In the genomic region with DNA sequence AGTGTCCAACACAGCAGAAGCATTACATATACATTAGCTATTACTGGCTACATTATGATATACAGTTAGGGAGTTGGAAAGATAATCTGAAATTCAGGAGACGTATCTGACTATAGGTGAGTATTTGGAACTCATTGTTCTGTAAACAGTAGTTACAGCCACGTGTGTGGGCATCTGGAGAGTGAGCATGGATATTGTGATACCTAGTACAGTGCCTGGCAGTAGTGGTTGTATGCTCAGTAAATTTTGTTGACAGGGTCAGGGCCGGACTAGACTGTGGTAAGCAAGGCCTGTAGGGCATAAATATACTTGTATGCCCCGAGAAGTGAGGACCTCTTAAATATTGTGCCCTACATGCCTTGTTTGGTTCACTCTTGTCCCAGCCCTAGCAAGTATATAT, we compare ENCODE assay signal across 27 cellular contexts. TPM values are rescaled to one million over a fixed set of nuclear protein-coding genes. Genes with fewer than 3 reads are reported as not detected.
DNase-seq lines count a peak whose midpoint lies in the region; ATAC-seq and TF ChIP-seq lines count a peak whose summit lies in the region.
"Had no signal": no experiment of that assay in that cellular context is flagged by ENCODE, and none has a peak within 500 bp of the region (broad histone marks: within the 10 kb centered on the region; RNA-seq: fewer than 3 reads in every experiment).

No MANE protein-coding gene starts in this region.

- BruUV-seq in OCI-LY7 (replicated peaks; lab: Mats Ljungman, UMichigan) = no TSS peak

- no peak overlapping the region for H3K27ac Mint-ChIP-seq in activated naive CD4-positive, alpha-beta T cell treated with anti-CD3 and anti-CD28 coated beads, Interleukin-2, amount 10 ng/mL, durations not matched to agents 7 days and 5 days
- H3K27ac Mint-ChIP-seq: CD14-positive monocyte; CD4-positive, alpha-beta memory T cell; CD4-positive, CD25-positive, alpha-beta regulatory T cell had no signal

- no peak overlapping the region for H3K4me3 Mint-ChIP-seq in activated naive CD4-positive, alpha-beta T cell treated with anti-CD3 and anti-CD28 coated beads, Interleukin-2, amount 10 ng/mL, durations not matched to agents 7 days and 5 days
- H3K4me3 Mint-ChIP-seq: CD14-positive monocyte; CD4-positive, alpha-beta memory T cell; CD4-positive, CD25-positive, alpha-beta regulatory T cell; CD8-positive, alpha-beta memory T cell had no signal

- no peaks in the 10 kb centered on the region for H3K79me1 ChIP-seq in trophoblast cell (ENCODE audit: low read length)

- no peaks in the 10 kb centered on the region for H3K36me3 Mint-ChIP-seq in activated naive CD4-positive, alpha-beta T cell treated with anti-CD3 and anti-CD28 coated beads, Interleukin-2, amount 10 ng/mL, durations not matched to agents 7 days and 5 days
- H3K36me3 Mint-ChIP-seq: CD14-positive monocyte; CD4-positive, alpha-beta memory T cell; CD4-positive, CD25-positive, alpha-beta regulatory T cell; CD8-positive, alpha-beta memory T cell had no signal

- H3K9me3 ChIP-seq in Karpas-422 (ENCODE audit: low read length) = no peaks in the 10 kb centered on the region; the same call in none of the 2 replicates
- H3K9me3 ChIP-seq in OCI-LY7 (ENCODE audit: low read length) = no peaks in the 10 kb centered on the region
- no peaks in the 10 kb centered on the region for H3K9me3 ChIP-seq in right lobe of liver
- H3K9me3 ChIP-seq in trophoblast cell (ENCODE audit: insufficient read depth, low read depth, low read length) = no peaks in the 10 kb centered on the region
- H3K9me3 ChIP-seq: BE2C, BLaER1 had no signal

- peak; percentile 12 for TF ChIP-seq POLR2A in right lobe of liver (IDR thresholded peaks at IDR 0.05)

- H3K4me2 ChIP-seq in Karpas-422 (ENCODE audit: low read depth, low read length, poor library complexity, severe bottlenecking) = no peak overlapping the region
- H3K4me2 ChIP-seq in OCI-LY7 (ENCODE audit: low read length) = no peak overlapping the region
- H3K4me2 ChIP-seq in trophoblast cell (ENCODE audit: low read length) = no peak overlapping the region
- H3K4me2 ChIP-seq: BLaER1 had no signal

- no peak overlapping the region for H3K23ac ChIP-seq in trophoblast cell (ENCODE audit: low read length)

- no peak overlapping the region for H2AFZ ChIP-seq in Karpas-422 (ENCODE audit: low read length)
- 0 out of 2 replicates have a peak overlapping the region, but pooled peaks have one; percentile 19 for H2AFZ ChIP-seq in OCI-LY7 (ENCODE audit: low read length)
- no peak overlapping the region for H2AFZ ChIP-seq in trophoblast cell (ENCODE audit: insufficient read depth, low read length, poor library complexity)

- H3K4ac ChIP-seq in trophoblast cell (ENCODE audit: low read depth, low read length) = no peak overlapping the region

- 31% methylated on average over 4 of the region's 4 CpGs for WGBS in right lobe of liver (ENCODE audit: insufficient coverage, low coverage, low lambda C conversion rate, missing lambda C conversion rate)
- WGBS in trophoblast cell (ENCODE audit: extremely low coverage, insufficient coverage, insufficient read length) = no CpG with 5 or more reads among the region's 4 CpGs

- H4K12ac ChIP-seq in trophoblast cell (ENCODE audit: low read depth, low read length) = no peak overlapping the region

- H3K27me3 Mint-ChIP-seq in activated naive CD4-positive, alpha-beta T cell treated with anti-CD3 and anti-CD28 coated beads, Interleukin-2, amount 10 ng/mL, durations not matched to agents 7 days and 5 days = no peaks in the 10 kb centered on the region
- H3K27me3 Mint-ChIP-seq: CD4-positive, alpha-beta memory T cell; CD4-positive, CD25-positive, alpha-beta regulatory T cell had no signal

- H3K27me3 ChIP-seq in Karpas-422 (ENCODE audit: low read length) (no peaks in the 10 kb centered on the region), right lobe of liver (no peaks in the 10 kb centered on the region), trophoblast cell (ENCODE audit: insufficient read depth, low read length) (no peaks in the 10 kb centered on the region)
- H3K27me3 ChIP-seq: BE2C had no signal

- H3K36me3 ChIP-seq in Karpas-422 (ENCODE audit: insufficient read depth, low read length) (no peaks in the 10 kb centered on the region), OCI-LY7 (ENCODE audit: insufficient read depth, low read length) (no peaks in the 10 kb centered on the region), right lobe of liver (peaks cover 0 to 14% (median 2%) of the 10 kb centered on the region in 4 donors), trophoblast cell (ENCODE audit: control insufficient read depth in 1 of 2, insufficient read depth in 2 of 2, low read length in 2 of 2) (no peaks in the 10 kb centered on the region)
- H3K36me3 ChIP-seq: BE2C, BLaER1 had no signal

- POLR2A ChIA-PET in OCI-LY7 (lab: Charles Lee) = interaction anchor here (0.7 kb wide), 1 partner anchor 1296 kb away, joined by 3 read pairs; no protein-coding TSS in a partner anchor

- H3K27ac ChIP-seq in Karpas-422 (ENCODE audit: low read length) = no peak overlapping the region
- no peak overlapping the region for H3K27ac ChIP-seq in OCI-LY7 (ENCODE audit: low read depth, low read length, poor library complexity, severe bottlenecking)
- H3K27ac ChIP-seq in right lobe of liver = peak overlapping the region in 2 of 3 donors; percentile 65 to 68
- no peak overlapping the region for H3K27ac ChIP-seq in trophoblast cell (ENCODE audit: low read depth, low read length)
- H3K27ac ChIP-seq: BLaER1 had no signal

- no peaks in the 10 kb centered on the region for H3K79me2 ChIP-seq in Karpas-422 (ENCODE audit: low read length)
- H3K79me2 ChIP-seq in OCI-LY7 (ENCODE audit: insufficient read depth, low read depth, low read length) = no peaks in the 10 kb centered on the region
- H3K79me2 ChIP-seq in trophoblast cell (ENCODE audit: control insufficient read depth, insufficient read depth, low read length, poor library complexity) = no peaks in the 10 kb centered on the region

- H3K4me3 ChIP-seq in Karpas-422 (ENCODE audit: low read length) = peak overlapping the region; percentile 19; the same call in 1 of the 2 replicates
- no peak overlapping the region for H3K4me3 ChIP-seq in OCI-LY7 (ENCODE audit: low read depth, low read length, poor library complexity, severe bottlenecking)
- H3K4me3 ChIP-seq in right lobe of liver = peak overlapping the region in 2 of 3 donors; percentile 42 to 54
- H3K4me3 ChIP-seq in trophoblast cell (ENCODE audit: low read depth, low read length) = no peak overlapping the region
- H3K4me3 ChIP-seq: BLaER1, GM12878 had no signal

- CTCF ChIA-PET in OCI-LY7 (lab: Charles Lee; ENCODE audit: unreplicated experiment) = no interaction called here
- CTCF ChIA-PET in activated naive CD4-positive, alpha-beta T cell treated with anti-CD3 and anti-CD28 coated beads, Interleukin-2, amount 10 ng/mL, durations not matched to agents 7 days and 5 days (lab: Charles Lee) = no interaction called here

- no peak overlapping the region for H4K8ac ChIP-seq in trophoblast cell (ENCODE audit: low read depth, low read length)

- no peak overlapping the region for H2BK12ac ChIP-seq in trophoblast cell (ENCODE audit: low read length)

- H3K4me1 ChIP-seq in Karpas-422 (ENCODE audit: low read length) = peaks cover 25% of the 10 kb centered on the region
- no peaks in the 10 kb centered on the region for H3K4me1 ChIP-seq in OCI-LY7 (ENCODE audit: insufficient read depth, low read length, poor library complexity, severe bottlenecking)
- peaks cover 0 to 29% (median 0%) of the 10 kb centered on the region in 4 donors for H3K4me1 ChIP-seq in right lobe of liver
- H3K4me1 ChIP-seq in trophoblast cell (ENCODE audit: control insufficient read depth in 1 of 2, insufficient read depth in 2 of 2, low read length in 2 of 2) = no peaks in the 10 kb centered on the region
- H3K4me1 ChIP-seq: BE2C, BLaER1 had no signal

- DNase-seq in Karpas-422 (no peak), OCI-LY7 (ENCODE audit: low spot score) (no peak), right lobe of liver (peak in 1 of 3 donors; percentile 55), trophoblast cell (no peak)
- no peak for DNase-seq in activated naive CD4-positive, alpha-beta T cell treated with anti-CD3 and anti-CD28 coated beads, Interleukin-2, amount 10 ng/mL, durations not matched to agents 7 days and 5 days
- DNase-seq: 8988T; ACHN; BE2C; C1 segment of cervical spinal cord; CD4-positive, alpha-beta memory T cell; CD4-positive, CD25-positive, alpha-beta regulatory T cell; CD8-positive, alpha-beta memory T cell; COR-L47; DMS 273 treated with DMSO at 0.1 percent for 48 hours; DMS153; DMS53; DMS79; DND-41; EL; GDM1 had no signal

- intact Hi-C loops in OCI-LY7 (cut with micrococcal nuclease; ENCODE audit: unreplicated experiment) (no loop called here), right lobe of liver (cut with DNase I) (no loop called here)

- ATAC-seq in right lobe of liver = peak; percentile 51 to 89 (median 75)
- ATAC-seq: GM12878 had no signal

- no peaks in the 10 kb centered on the region for H3K9me2 ChIP-seq in Karpas-422 (replicated peaks; ENCODE audit: insufficient read depth, low read length)
- no peaks in the 10 kb centered on the region for H3K9me2 ChIP-seq in OCI-LY7 (ENCODE audit: insufficient read depth, low read length)

- H4K91ac ChIP-seq in trophoblast cell (ENCODE audit: low read depth, low read length) = no peak overlapping the region

- H3K4me1 Mint-ChIP-seq in activated naive CD4-positive, alpha-beta T cell treated with anti-CD3 and anti-CD28 coated beads, Interleukin-2, amount 10 ng/mL, durations not matched to agents 7 days and 5 days = no peaks in the 10 kb centered on the region
- H3K4me1 Mint-ChIP-seq: CD14-positive monocyte; CD4-positive, alpha-beta memory T cell; CD4-positive, CD25-positive, alpha-beta regulatory T cell; CD8-positive, alpha-beta memory T cell had no signal

- no peak overlapping the region for H3K18ac ChIP-seq in trophoblast cell (ENCODE audit: low read length)

- H4K20me1 ChIP-seq in Karpas-422 (ENCODE audit: insufficient read depth, low read depth, low read length) (no peaks in the 10 kb centered on the region), OCI-LY7 (ENCODE audit: insufficient read depth, low read length) (no peaks in the 10 kb centered on the region)
- H4K20me1 ChIP-seq: BLaER1 had no signal

- H2AK5ac ChIP-seq in trophoblast cell (ENCODE audit: low read length) = no peak overlapping the region

- H2BK5ac ChIP-seq in trophoblast cell (ENCODE audit: low read depth, low read length, poor library complexity) = no peak overlapping the region

- H3K9ac ChIP-seq in Karpas-422 (ENCODE audit: low read length) (no peak overlapping the region), trophoblast cell (ENCODE audit: low read length) (no peak overlapping the region)
- H3K9ac ChIP-seq: BLaER1 had no signal

- no peak overlapping the region for H3K14ac ChIP-seq in trophoblast cell (ENCODE audit: low read length)

- no peak overlapping the region for H2BK120ac ChIP-seq in trophoblast cell (ENCODE audit: insufficient read depth, low read length, poor library complexity)

- no peaks in the 10 kb centered on the region for H3K9me3 Mint-ChIP-seq in activated naive CD4-positive, alpha-beta T cell treated with anti-CD3 and anti-CD28 coated beads, Interleukin-2, amount 10 ng/mL, durations not matched to agents 7 days and 5 days
- H3K9me3 Mint-ChIP-seq: CD4-positive, alpha-beta memory T cell; CD4-positive, CD25-positive, alpha-beta regulatory T cell; CD8-positive, alpha-beta memory T cell had no signal

- TF ChIP-seq CTCF in OCI-LY7 (conservative IDR thresholded peaks at IDR 0.05; ENCODE audit: low read length) (no peak), right lobe of liver (IDR thresholded peaks at IDR 0.05) (no peak)

RNA-seq across cellular contexts. Expression of a gene that starts 2.9 kb away (rescaled TPM):
- not detected in 2 replicates for total RNA-seq in Karpas-422 (2014; rRNA removed; shearing (Covaris generic); ENCODE audit: low replicate concordance)
- total RNA-seq in OCI-LY7 (2014; rRNA removed; shearing (Covaris generic)) = not detected in 2 replicates
- total RNA-seq in OCI-LY7 (2022) = not detected in 2 replicates
- total RNA-seq in right lobe of liver = 100 to 1,000 TPM; 266 to 568 (median 407) TPM
- not detected in 2 replicates for polyA plus RNA-seq in trophoblast cell (2013)
- total RNA-seq: A673; CD4-positive, alpha-beta memory T cell; CD4-positive, CD25-positive, alpha-beta regulatory T cell; CD8-positive, alpha-beta memory T cell; Daoy; G401 had no signal
- polyA plus RNA-seq: AG04450; CD14-positive monocyte; CD4-positive, alpha-beta memory T cell; CD4-positive, CD25-positive, alpha-beta regulatory T cell; CD8-positive, alpha-beta memory T cell; GM12878 had no signal

Comparison
In these comparisons a context has a peak if more than half of its experiments do, and no peak if none do; other contexts are left out.
1. H3K27ac ChIP-seq: peak in right lobe of liver (2 of 3); none in Karpas-422 (single experiment), OCI-LY7 (single experiment) and trophoblast cell (single experiment).
2. H3K4me3 ChIP-seq: peak in Karpas-422 (single experiment) and right lobe of liver (2 of 3); none in OCI-LY7 (single experiment) and trophoblast cell (single experiment).
3. RNA of a gene that starts 2.9 kb away (total RNA-seq): 266 to 568 TPM in right lobe of liver; not detected in Karpas-422 and not detected in OCI-LY7; every median in the first group is over 100 times any median in the second.